ENCODE assay signal across 1 cellular context in the genomic region with DNA sequence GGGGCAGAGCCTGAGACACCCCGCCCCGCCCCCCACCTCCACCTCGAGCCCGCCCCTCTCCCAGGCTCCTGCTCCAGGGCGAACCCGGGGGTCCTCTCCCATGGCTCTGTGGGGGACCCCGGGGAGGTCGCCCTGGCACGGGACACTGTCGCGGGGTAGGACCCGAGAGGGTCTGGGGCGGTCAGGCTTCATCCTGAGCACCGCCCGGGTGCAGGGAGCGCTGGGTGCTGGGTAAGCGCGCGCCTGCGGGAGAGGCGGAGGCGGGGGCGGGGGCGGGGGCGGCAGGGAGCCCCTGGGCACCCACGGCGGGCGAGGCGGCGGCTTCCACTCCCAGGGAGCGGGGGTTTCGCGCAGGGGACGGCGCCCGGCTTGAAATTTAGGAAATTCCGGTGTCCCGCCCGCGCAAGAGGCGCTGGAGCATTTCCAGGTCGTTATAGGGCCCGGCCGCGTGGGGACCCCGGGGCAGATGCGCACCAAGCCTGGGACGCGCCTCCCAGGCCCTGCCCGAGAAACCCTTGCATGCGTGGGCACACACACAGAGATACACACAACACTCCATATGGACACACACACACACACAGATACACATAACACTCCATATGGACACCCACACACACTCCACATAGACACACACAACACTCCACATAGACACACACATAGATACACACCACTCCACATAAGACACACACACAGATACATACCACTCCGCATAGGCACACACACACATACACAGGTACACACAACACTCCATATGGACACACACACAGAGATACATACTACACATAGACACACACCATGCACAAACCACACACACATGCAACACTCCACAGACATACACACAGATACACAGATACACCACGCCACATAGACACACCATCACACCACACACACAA.
TF ChIP-seq lines count a peak whose summit lies in the region.

No MANE protein-coding gene starts in this region.

TF ChIP-seq in K562, 482 proteins besides CTCF, POLR2A, EP300 and RAD21 (continued from another document and continues in another):
- TF ChIP-seq, protein P1, sequence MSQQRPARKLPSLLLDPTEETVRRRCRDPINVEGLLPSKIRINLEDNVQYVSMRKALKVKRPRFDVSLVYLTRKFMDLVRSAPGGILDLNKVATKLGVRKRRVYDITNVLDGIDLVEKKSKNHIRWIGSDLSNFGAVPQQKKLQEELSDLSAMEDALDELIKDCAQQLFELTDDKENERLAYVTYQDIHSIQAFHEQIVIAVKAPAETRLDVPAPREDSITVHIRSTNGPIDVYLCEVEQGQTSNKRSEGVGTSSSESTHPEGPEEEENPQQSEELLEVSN (IDR thresholded peaks at IDR 0.05; ENCODE audit: borderline replicate concordance in 1 of 2, extremely low read depth in 1 of 2, insufficient read depth in 1 of 2, insufficient read length in 1 of 2, low read depth in 1 of 2, low read length in 1 of 2, poor library complexity in 1 of 2, severe bottlenecking in 1 of 2): peak; percentile 37 to 72
- TF ChIP-seq ZC3H8 (IDR thresholded peaks at IDR 0.05) (peak; percentile 82; the same call in 1 of the 2 replicates), HDAC1 (IDR thresholded peaks at IDR 0.05) (peak in 1 of 2 experiments; percentile 86; a peak in 2 of 4 replicates), ERF (CRISPR knock-in tag; IDR thresholded peaks at IDR 0.05) (no peak), HNRNPK (IDR thresholded peaks at IDR 0.05; ENCODE audit: low read depth, low read length, poor library complexity, severe bottlenecking) (peak; percentile 24), MAFF (IDR thresholded peaks at IDR 0.05; ENCODE audit: low read length) (no peak), C11orf30 (IDR thresholded peaks at IDR 0.05; ENCODE audit: low read depth) (no peak), RBFOX2 (IDR thresholded peaks at IDR 0.05; ENCODE audit: low read depth, low read length) (peak; percentile 43; the same call in 1 of the 2 replicates), HDGF (IDR thresholded peaks at IDR 0.05) (peak; percentile 99), PHF20 (IDR thresholded peaks at IDR 0.05; ENCODE audit: partially characterized antibody) (peak; percentile 81), ARID1B (IDR thresholded peaks at IDR 0.05) (peak; percentile 61), TAF7 (tag; IDR thresholded peaks at IDR 0.05) (no peak), MCM7 (IDR thresholded peaks at IDR 0.05) (peak; percentile 76 to 84; a peak in 1 of 4 replicates), BRD9 (IDR thresholded peaks at IDR 0.05; ENCODE audit: low read depth, partially characterized antibody) (peak; percentile 78), ZNF586 (CRISPR knock-in tag; conservative IDR thresholded peaks at IDR 0.05) (no peak), ARHGAP35 (IDR thresholded peaks at IDR 0.05; ENCODE audit: partially characterized antibody) (peak; percentile 86), MCM5 (IDR thresholded peaks at IDR 0.05; ENCODE audit: low read depth) (no peak), ARNT (IDR thresholded peaks at IDR 0.05) (peak; percentile 40 to 86; a peak in 3 of 4 replicates), MAZ (CRISPR knock-in tag; conservative IDR thresholded peaks at IDR 0.05 in 1 of 2, IDR thresholded peaks at IDR 0.05 in 1 of 2) (peak; percentile 38 to 50; a peak in 2 of 4 replicates), ZEB2 (IDR thresholded peaks at IDR 0.05) (peak; percentile 67), HCFC1 (IDR thresholded peaks at IDR 0.05; ENCODE audit: low read depth, low read length) (no peak), ESRRA (IDR thresholded peaks at IDR 0.05; ENCODE audit: borderline replicate concordance, low read depth) (no peak), GTF2A2 (tag; IDR thresholded peaks at IDR 0.05) (no peak), MTA2 (IDR thresholded peaks at IDR 0.05; ENCODE audit: low read depth) (peak; percentile 61; the same call in 1 of the 2 replicates), HDAC2 (IDR thresholded peaks at IDR 0.05) (peak; percentile 35; the same call in 1 of the 2 replicates), HMGN3 (IDR thresholded peaks at IDR 0.05; ENCODE audit: borderline replicate concordance, extremely low read depth, insufficient read length, low read depth, low read length) (peak; percentile 50), SMARCA5 (IDR thresholded peaks at IDR 0.05) (peak; percentile 92), TRIM24 (IDR thresholded peaks at IDR 0.05) (peak; percentile 24 to 29; a peak in 2 of 4 replicates), GTF2E2 (tag; IDR thresholded peaks at IDR 0.05) (no peak), NCOA1 (IDR thresholded peaks at IDR 0.05; ENCODE audit: low read depth) (0 out of 2 replicates have a peak, but pooled peaks have one; percentile 13), EHMT2 (IDR thresholded peaks at IDR 0.05) (peak; percentile 72), HSF4 (CRISPR knock-in tag; IDR thresholded peaks at IDR 0.05; ENCODE audit: borderline replicate concordance) (no peak), RB1 (IDR thresholded peaks at IDR 0.05; ENCODE audit: low read depth) (peak; percentile 62), PHF8 (IDR thresholded peaks at IDR 0.05; ENCODE audit: borderline replicate concordance, low read length) (peak; percentile 46; the same call in 1 of the 2 replicates)
- TF ChIP-seq, protein P2, sequence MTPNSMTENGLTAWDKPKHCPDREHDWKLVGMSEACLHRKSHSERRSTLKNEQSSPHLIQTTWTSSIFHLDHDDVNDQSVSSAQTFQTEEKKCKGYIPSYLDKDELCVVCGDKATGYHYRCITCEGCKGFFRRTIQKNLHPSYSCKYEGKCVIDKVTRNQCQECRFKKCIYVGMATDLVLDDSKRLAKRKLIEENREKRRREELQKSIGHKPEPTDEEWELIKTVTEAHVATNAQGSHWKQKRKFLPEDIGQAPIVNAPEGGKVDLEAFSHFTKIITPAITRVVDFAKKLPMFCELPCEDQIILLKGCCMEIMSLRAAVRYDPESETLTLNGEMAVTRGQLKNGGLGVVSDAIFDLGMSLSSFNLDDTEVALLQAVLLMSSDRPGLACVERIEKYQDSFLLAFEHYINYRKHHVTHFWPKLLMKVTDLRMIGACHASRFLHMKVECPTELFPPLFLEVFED (CRISPR knock-in tag; conservative IDR thresholded peaks at IDR 0.05): no peak
- TF ChIP-seq, protein P3, sequence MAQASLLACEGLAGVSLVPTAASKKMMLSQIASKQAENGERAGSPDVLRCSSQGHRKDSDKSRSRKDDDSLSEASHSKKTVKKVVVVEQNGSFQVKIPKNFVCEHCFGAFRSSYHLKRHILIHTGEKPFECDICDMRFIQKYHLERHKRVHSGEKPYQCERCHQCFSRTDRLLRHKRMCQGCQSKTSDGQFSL (CRISPR knock-in tag; IDR thresholded peaks at IDR 0.05): no peak
- TF ChIP-seq, protein P3 (tag; IDR thresholded peaks at IDR 0.05): no peak
- TF ChIP-seq, protein P4, sequence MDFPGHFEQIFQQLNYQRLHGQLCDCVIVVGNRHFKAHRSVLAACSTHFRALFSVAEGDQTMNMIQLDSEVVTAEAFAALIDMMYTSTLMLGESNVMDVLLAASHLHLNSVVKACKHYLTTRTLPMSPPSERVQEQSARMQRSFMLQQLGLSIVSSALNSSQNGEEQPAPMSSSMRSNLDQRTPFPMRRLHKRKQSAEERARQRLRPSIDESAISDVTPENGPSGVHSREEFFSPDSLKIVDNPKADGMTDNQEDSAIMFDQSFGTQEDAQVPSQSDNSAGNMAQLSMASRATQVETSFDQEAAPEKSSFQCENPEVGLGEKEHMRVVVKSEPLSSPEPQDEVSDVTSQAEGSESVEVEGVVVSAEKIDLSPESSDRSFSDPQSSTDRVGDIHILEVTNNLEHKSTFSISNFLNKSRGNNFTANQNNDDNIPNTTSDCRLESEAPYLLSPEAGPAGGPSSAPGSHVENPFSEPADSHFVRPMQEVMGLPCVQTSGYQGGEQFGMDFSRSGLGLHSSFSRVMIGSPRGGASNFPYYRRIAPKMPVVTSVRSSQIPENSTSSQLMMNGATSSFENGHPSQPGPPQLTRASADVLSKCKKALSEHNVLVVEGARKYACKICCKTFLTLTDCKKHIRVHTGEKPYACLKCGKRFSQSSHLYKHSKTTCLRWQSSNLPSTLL (IDR thresholded peaks at IDR 0.05): peak; percentile 80
- TF ChIP-seq, protein P5, sequence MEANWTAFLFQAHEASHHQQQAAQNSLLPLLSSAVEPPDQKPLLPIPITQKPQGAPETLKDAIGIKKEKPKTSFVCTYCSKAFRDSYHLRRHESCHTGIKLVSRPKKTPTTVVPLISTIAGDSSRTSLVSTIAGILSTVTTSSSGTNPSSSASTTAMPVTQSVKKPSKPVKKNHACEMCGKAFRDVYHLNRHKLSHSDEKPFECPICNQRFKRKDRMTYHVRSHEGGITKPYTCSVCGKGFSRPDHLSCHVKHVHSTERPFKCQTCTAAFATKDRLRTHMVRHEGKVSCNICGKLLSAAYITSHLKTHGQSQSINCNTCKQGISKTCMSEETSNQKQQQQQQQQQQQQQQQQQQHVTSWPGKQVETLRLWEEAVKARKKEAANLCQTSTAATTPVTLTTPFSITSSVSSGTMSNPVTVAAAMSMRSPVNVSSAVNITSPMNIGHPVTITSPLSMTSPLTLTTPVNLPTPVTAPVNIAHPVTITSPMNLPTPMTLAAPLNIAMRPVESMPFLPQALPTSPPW (CRISPR knock-in tag; IDR thresholded peaks at IDR 0.05): peak; percentile 88
- TF ChIP-seq, protein P6, sequence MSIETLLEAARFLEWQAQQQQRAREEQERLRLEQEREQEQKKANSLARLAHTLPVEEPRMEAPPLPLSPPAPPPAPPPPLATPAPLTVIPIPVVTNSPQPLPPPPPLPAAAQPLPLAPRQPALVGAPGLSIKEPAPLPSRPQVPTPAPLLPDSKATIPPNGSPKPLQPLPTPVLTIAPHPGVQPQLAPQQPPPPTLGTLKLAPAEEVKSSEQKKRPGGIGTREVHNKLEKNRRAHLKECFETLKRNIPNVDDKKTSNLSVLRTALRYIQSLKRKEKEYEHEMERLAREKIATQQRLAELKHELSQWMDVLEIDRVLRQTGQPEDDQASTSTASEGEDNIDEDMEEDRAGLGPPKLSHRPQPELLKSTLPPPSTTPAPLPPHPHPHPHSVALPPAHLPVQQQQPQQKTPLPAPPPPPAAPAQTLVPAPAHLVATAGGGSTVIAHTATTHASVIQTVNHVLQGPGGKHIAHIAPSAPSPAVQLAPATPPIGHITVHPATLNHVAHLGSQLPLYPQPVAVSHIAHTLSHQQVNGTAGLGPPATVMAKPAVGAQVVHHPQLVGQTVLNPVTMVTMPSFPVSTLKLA (conservative IDR thresholded peaks at IDR 0.05): peak in 1 of 2 experiments; percentile 53; a peak in 2 of 4 replicates
- TF ChIP-seq, protein P7, sequence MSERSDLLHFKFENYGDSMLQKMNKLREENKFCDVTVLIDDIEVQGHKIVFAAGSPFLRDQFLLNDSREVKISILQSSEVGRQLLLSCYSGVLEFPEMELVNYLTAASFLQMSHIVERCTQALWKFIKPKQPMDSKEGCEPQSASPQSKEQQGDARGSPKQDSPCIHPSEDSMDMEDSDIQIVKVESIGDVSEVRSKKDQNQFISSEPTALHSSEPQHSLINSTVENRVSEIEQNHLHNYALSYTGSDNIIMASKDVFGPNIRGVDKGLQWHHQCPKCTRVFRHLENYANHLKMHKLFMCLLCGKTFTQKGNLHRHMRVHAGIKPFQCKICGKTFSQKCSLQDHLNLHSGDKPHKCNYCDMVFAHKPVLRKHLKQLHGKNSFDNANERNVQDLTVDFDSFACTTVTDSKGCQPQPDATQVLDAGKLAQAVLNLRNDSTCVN (CRISPR knock-in tag; IDR thresholded peaks at IDR 0.05): 0 out of 2 replicates have a peak, but pooled peaks have one; percentile 48
- TF ChIP-seq, protein P8, sequence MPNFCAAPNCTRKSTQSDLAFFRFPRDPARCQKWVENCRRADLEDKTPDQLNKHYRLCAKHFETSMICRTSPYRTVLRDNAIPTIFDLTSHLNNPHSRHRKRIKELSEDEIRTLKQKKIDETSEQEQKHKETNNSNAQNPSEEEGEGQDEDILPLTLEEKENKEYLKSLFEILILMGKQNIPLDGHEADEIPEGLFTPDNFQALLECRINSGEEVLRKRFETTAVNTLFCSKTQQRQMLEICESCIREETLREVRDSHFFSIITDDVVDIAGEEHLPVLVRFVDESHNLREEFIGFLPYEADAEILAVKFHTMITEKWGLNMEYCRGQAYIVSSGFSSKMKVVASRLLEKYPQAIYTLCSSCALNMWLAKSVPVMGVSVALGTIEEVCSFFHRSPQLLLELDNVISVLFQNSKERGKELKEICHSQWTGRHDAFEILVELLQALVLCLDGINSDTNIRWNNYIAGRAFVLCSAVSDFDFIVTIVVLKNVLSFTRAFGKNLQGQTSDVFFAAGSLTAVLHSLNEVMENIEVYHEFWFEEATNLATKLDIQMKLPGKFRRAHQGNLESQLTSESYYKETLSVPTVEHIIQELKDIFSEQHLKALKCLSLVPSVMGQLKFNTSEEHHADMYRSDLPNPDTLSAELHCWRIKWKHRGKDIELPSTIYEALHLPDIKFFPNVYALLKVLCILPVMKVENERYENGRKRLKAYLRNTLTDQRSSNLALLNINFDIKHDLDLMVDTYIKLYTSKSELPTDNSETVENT (CRISPR knock-in tag; IDR thresholded peaks at IDR 0.05): no peak
- TF ChIP-seq, protein P9, sequence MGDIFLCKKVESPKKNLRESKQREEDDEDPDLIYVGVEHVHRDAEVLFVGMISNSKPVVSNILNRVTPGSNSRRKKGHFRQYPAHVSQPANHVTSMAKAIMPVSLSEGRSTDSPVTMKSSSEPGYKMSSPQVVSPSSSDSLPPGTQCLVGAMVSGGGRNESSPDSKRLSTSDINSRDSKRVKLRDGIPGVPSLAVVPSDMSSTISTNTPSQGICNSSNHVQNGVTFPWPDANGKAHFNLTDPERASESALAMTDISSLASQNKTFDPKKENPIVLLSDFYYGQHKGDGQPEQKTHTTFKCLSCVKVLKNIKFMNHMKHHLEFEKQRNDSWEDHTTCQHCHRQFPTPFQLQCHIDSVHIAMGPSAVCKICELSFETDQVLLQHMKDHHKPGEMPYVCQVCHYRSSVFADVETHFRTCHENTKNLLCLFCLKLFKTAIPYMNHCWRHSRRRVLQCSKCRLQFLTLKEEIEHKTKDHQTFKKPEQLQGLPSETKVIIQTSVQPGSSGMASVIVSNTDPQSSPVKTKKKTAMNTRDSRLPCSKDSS (IDR thresholded peaks at IDR 0.05; ENCODE audit: low read depth, partially characterized antibody): peak; percentile 33
- TF ChIP-seq, protein P10, sequence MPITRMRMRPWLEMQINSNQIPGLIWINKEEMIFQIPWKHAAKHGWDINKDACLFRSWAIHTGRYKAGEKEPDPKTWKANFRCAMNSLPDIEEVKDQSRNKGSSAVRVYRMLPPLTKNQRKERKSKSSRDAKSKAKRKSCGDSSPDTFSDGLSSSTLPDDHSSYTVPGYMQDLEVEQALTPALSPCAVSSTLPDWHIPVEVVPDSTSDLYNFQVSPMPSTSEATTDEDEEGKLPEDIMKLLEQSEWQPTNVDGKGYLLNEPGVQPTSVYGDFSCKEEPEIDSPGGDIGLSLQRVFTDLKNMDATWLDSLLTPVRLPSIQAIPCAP (CRISPR knock-in tag; IDR thresholded peaks at IDR 0.05; ENCODE audit: borderline replicate concordance): no peak
- TF ChIP-seq, protein P11, sequence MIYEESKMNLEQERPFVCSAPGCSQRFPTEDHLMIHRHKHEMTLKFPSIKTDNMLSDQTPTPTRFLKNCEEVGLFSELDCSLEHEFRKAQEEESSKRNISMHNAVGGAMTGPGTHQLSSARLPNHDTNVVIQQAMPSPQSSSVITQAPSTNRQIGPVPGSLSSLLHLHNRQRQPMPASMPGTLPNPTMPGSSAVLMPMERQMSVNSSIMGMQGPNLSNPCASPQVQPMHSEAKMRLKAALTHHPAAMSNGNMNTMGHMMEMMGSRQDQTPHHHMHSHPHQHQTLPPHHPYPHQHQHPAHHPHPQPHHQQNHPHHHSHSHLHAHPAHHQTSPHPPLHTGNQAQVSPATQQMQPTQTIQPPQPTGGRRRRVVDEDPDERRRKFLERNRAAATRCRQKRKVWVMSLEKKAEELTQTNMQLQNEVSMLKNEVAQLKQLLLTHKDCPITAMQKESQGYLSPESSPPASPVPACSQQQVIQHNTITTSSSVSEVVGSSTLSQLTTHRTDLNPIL (CRISPR knock-in tag; IDR thresholded peaks at IDR 0.05): 0 out of 2 replicates have a peak, but pooled peaks have one; percentile 14
